ENCODE assay signal across 1 cellular context in the genomic region with DNA sequence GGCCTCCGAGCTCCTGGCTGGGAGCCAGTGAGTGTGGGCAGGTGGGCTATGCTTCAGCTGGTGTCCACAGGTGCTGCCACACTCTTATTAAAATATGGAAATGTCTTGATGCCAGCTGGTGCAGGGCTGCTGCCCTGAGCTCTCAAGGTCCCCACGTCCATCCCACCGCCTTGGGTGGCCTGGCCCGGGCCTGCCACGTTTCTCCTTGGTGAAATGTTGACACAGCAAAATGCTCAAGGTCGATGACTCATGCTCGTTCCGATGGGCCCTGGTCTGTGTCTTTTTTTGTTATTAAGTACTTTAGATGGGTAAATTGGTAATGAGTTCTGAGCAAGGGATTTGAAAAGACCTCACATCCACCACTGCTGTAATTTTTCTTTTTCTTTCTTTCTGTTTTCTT.
TF ChIP-seq lines count a peak whose summit lies in the region.

No MANE protein-coding gene starts in this region.

TF ChIP-seq in HepG2, 621 proteins besides CTCF, POLR2A, EP300 and RAD21 (continued from another document):
- no peak for TF ChIP-seq ZNF780A (CRISPR knock-in tag; IDR thresholded peaks at IDR 0.05)
- TF ChIP-seq JARID2 (CRISPR knock-in tag; IDR thresholded peaks at IDR 0.05; ENCODE audit: insufficient replicate concordance), result no peak
